ENCODE assay signal across 13 cellular contexts in the genomic region with DNA sequence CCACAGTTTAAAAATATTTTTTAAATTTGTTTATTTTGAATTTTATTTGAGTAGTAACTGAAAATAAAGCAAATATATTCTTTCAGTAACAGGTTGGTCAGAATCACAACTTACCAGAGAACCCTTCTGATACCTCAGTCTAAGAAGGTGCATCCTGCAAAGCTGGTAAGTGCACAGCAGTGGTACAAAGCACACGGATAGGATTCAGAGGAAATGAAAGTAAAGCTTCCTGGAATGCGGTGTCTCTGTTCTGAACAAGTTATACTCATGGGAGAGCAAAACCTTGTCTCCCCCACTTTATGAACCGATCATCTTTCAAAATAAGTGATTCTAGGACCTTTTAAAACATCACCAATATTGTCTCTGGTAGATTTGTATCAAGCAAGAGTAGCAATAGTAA.
A peak's percentile ranks its signal among the peaks of the same experiment; 100 is the strongest.
DNase-seq lines count a peak whose midpoint lies in the region; ATAC-seq, FAIRE-seq and TF ChIP-seq lines count a peak whose summit lies in the region.
"Had no signal": no experiment of that assay in that cellular context is flagged by ENCODE, and none has a peak within 500 bp of the region (broad histone marks: within the 10 kb centered on the region; RNA-seq: fewer than 3 reads in every experiment).

No MANE protein-coding gene starts in this region.

- no peak overlapping the region for H4K5ac ChIP-seq in H9 (ENCODE audit: insufficient read length, low read depth, low read length)

- in situ Hi-C loops in ACHN (cut with HindIII; ENCODE audit: low pct_ligation_motif_present, low pct_unique_long_range_greater_than_20kb, low sequenced_read_pairs) (no loop called here), astrocyte of the cerebellum (cut with HindIII; ENCODE audit: low sequenced_read_pairs) (no loop called here)

- dilution Hi-C loops in keratinocyte (cut with MboI; ENCODE audit: extremely low pct_ligation_motif_present, low sequenced_read_pairs) = no loop called here

- H3K9ac ChIP-seq in keratinocyte (ENCODE audit: control insufficient read depth, extremely low read depth, insufficient read depth, low read length) (no peak overlapping the region), H9 (ENCODE audit: extremely low read depth, insufficient read length, low read length) (no peak overlapping the region)

- CTCF ChIA-PET in activated CD8-positive, alpha-beta memory T cell treated with anti-CD3 and anti-CD28 coated beads, Interleukin-2, amount 10 ng/mL, durations not matched to agents 7 days and 5 days (lab: Charles Lee) = no interaction called here

- no peaks in the 10 kb centered on the region for H3K9me1 ChIP-seq in keratinocyte (ENCODE audit: control insufficient read depth, extremely low read depth, insufficient read depth, low read length)

- no peaks in the 10 kb centered on the region for H3K9me3 ChIP-seq in keratinocyte (ENCODE audit: control insufficient read depth, low read depth, low read length)
- H3K9me3 ChIP-seq in H9 (ENCODE audit: control insufficient read depth, low read depth, low read length) = no peaks in the 10 kb centered on the region
- H3K9me3 ChIP-seq in ascending aorta = no peaks in the 10 kb centered on the region

- DNase-seq in ACHN = peak; percentile 58
- DNase-seq in HFF-Myc (ENCODE audit: extremely low read depth, low read depth) = no peak
- peak; percentile 6 for DNase-seq in astrocyte of the cerebellum (ENCODE audit: low read depth)
- no peak for DNase-seq in keratinocyte (ENCODE audit: low read depth, low spot score)
- no peak for DNase-seq in effector CD4-positive, alpha-beta T cell
- DNase-seq in activated CD8-positive, alpha-beta memory T cell treated with anti-CD3 and anti-CD28 coated beads, Interleukin-2, amount 10 ng/mL, durations not matched to agents 7 days and 5 days = no peak
- no peak for DNase-seq in H9
- no peak for DNase-seq in ascending aorta (ENCODE audit: low spot score in 2 of 2)
- DNase-seq: activated CD4-positive, alpha-beta T cell treated with anti-CD3 and anti-CD28 coated beads, Interleukin-2, amount 50 U/mL, for 4 hours; NCI-H524 treated with DMSO at 0.1 percent for 48 hours; T-helper 1 cell had no signal

- intact Hi-C loops in ascending aorta (cut with DNase I) = no loop called here

- no peak overlapping the region for H4K91ac ChIP-seq in H9 (ENCODE audit: insufficient read length, low read depth, low read length)

- H3K27me3 Mint-ChIP-seq in activated CD8-positive, alpha-beta memory T cell treated with anti-CD3 and anti-CD28 coated beads, Interleukin-2, amount 10 ng/mL, durations not matched to agents 7 days and 5 days = no peaks in the 10 kb centered on the region
- no peaks in the 10 kb centered on the region for H3K27me3 Mint-ChIP-seq in H9 (ENCODE audit: low read depth)

- no peaks in the 10 kb centered on the region for H3K36me3 ChIP-seq in keratinocyte (ENCODE audit: control insufficient read depth in 2 of 2, extremely low read depth in 1 of 2, insufficient read depth in 2 of 2, low read length in 2 of 2)
- H3K36me3 ChIP-seq in ascending aorta = no peaks in the 10 kb centered on the region

- no peaks in the 10 kb centered on the region for H3K36me3 Mint-ChIP-seq in activated CD8-positive, alpha-beta memory T cell treated with anti-CD3 and anti-CD28 coated beads, Interleukin-2, amount 10 ng/mL, durations not matched to agents 7 days and 5 days
- H3K36me3 Mint-ChIP-seq in H9 (ENCODE audit: insufficient read depth in 1 of 3, low read depth in 3 of 3) = no peaks in the 10 kb centered on the region; a peak in 1 of 7 replicates
- H3K36me3 Mint-ChIP-seq: activated naive CD8-positive, alpha-beta T cell; CD14-positive monocyte had no signal

- no peak for ATAC-seq in activated CD8-positive, alpha-beta memory T cell treated with anti-CD3 and anti-CD28 coated beads, Interleukin-2, amount 10 ng/mL, durations not matched to agents 7 days and 5 days

- no peak overlapping the region for H2BK12ac ChIP-seq in H9 (ENCODE audit: insufficient read length, low read depth, low read length)

- H2AK5ac ChIP-seq in H9 (ENCODE audit: insufficient read length, low read length) = no peak overlapping the region

- TF ChIP-seq CTCF in HFF-Myc (IDR thresholded peaks at IDR 0.05; ENCODE audit: low read depth, low read length, missing control alignments) = no peak
- no peak for TF ChIP-seq CTCF in astrocyte of the cerebellum (IDR thresholded peaks at IDR 0.05; ENCODE audit: low read depth, low read length, missing control alignments)
- no peak for TF ChIP-seq CTCF in keratinocyte (optimal IDR thresholded peaks at IDR 0.05 in 1 of 3, IDR thresholded peaks at IDR 0.05 in 1 of 3, conservative IDR thresholded peaks at IDR 0.05 in 1 of 3; ENCODE audit: extremely low read depth in 1 of 3, insufficient read depth in 2 of 3, low read length in 3 of 3)
- TF ChIP-seq CTCF in H9 (conservative IDR thresholded peaks at IDR 0.05) = no peak
- TF ChIP-seq CTCF in ascending aorta (IDR thresholded peaks at IDR 0.05) = no peak

- H3K4me1 ChIP-seq in keratinocyte (ENCODE audit: control insufficient read depth, extremely low read depth, insufficient read depth, low read length) = peaks cover 5% of the 10 kb centered on the region
- no peaks in the 10 kb centered on the region for H3K4me1 ChIP-seq in H9 (ENCODE audit: insufficient read depth, low read length)
- no peaks in the 10 kb centered on the region for H3K4me1 ChIP-seq in ascending aorta

- H3K27ac Mint-ChIP-seq in activated CD8-positive, alpha-beta memory T cell treated with anti-CD3 and anti-CD28 coated beads, Interleukin-2, amount 10 ng/mL, durations not matched to agents 7 days and 5 days = no peak overlapping the region
- 0 out of 7 replicates have a peak overlapping the region, but pooled peaks of 1 of the 3 experiments have one; percentile 18 for H3K27ac Mint-ChIP-seq in H9
- H3K27ac Mint-ChIP-seq: activated naive CD8-positive, alpha-beta T cell; CD14-positive monocyte had no signal

- no peak overlapping the region for H2BK120ac ChIP-seq in H9 (ENCODE audit: low read depth, low read length, poor library complexity, severe bottlenecking)

- no peak overlapping the region for H2BK5ac ChIP-seq in H9 (ENCODE audit: insufficient read length, low read length)

- H3K4ac ChIP-seq in H9 (ENCODE audit: low read depth, low read length) = no peak overlapping the region

- no peak overlapping the region for H3K56ac ChIP-seq in H9 (ENCODE audit: insufficient read length, low read depth, low read length)

- no peak overlapping the region for H3K18ac ChIP-seq in H9 (ENCODE audit: insufficient read length, low read depth, low read length)

- H3K79me1 ChIP-seq in H9 (ENCODE audit: insufficient read depth, low read depth, low read length, poor library complexity, severe bottlenecking) = no peaks in the 10 kb centered on the region

- no peak overlapping the region for H3K23ac ChIP-seq in H9 (ENCODE audit: insufficient read length, low read depth, low read length)

- no peaks in the 10 kb centered on the region for H4K20me1 ChIP-seq in keratinocyte (ENCODE audit: control insufficient read depth, extremely low read depth, insufficient read depth, low read length)
- no peaks in the 10 kb centered on the region for H4K20me1 ChIP-seq in H9 (ENCODE audit: control insufficient read depth, insufficient read depth, insufficient read length)

- no peak overlapping the region for H3T11ph ChIP-seq in H9 (ENCODE audit: low read length)

- H3K4me3 Mint-ChIP-seq in activated CD8-positive, alpha-beta memory T cell treated with anti-CD3 and anti-CD28 coated beads, Interleukin-2, amount 10 ng/mL, durations not matched to agents 7 days and 5 days = no peak overlapping the region
- H3K4me3 Mint-ChIP-seq in H9 = no peak overlapping the region
- H3K4me3 Mint-ChIP-seq: activated naive CD8-positive, alpha-beta T cell; CD14-positive monocyte had no signal

- peak overlapping the region; percentile 16 for H3K4me3 ChIP-seq in HFF-Myc (replicated peaks; ENCODE audit: low read depth, low read length)
- H3K4me3 ChIP-seq in astrocyte of the cerebellum (ENCODE audit: low read depth, low read length) = peak overlapping the region; percentile 14
- H3K4me3 ChIP-seq in keratinocyte (ENCODE audit: control insufficient read depth in 2 of 3, extremely low read depth in 1 of 3, insufficient read depth in 2 of 3, low read depth in 1 of 3, low read length in 3 of 3) = peak overlapping the region in 1 of 3 experiments; percentile 2
- H3K4me3 ChIP-seq in ascending aorta = no peak overlapping the region

- no peaks in the 10 kb centered on the region for H3K79me2 ChIP-seq in keratinocyte (ENCODE audit: control insufficient read depth, insufficient read depth, low read length)
- H3K79me2 ChIP-seq in H9 (ENCODE audit: insufficient read depth, low read length) = no peaks in the 10 kb centered on the region

- no peaks in the 10 kb centered on the region for H3K4me1 Mint-ChIP-seq in activated CD8-positive, alpha-beta memory T cell treated with anti-CD3 and anti-CD28 coated beads, Interleukin-2, amount 10 ng/mL, durations not matched to agents 7 days and 5 days
- H3K4me1 Mint-ChIP-seq in H9 = no peaks in the 10 kb centered on the region
- H3K4me1 Mint-ChIP-seq: CD14-positive monocyte had no signal

- no CpG with 5 or more reads among the region's 3 CpGs for WGBS in H9 (ENCODE audit: extremely low coverage, insufficient read length, low lambda C conversion rate)

- H3K14ac ChIP-seq in H9 (ENCODE audit: insufficient read depth, low read length) = no peak overlapping the region

- H3K4me2 ChIP-seq in keratinocyte (ENCODE audit: control insufficient read depth, extremely low read depth, insufficient read depth, low read depth, low read length) = peak overlapping the region; percentile 29
- no peak overlapping the region for H3K4me2 ChIP-seq in H9 (ENCODE audit: insufficient read depth, insufficient read length, low read length)

- H3K27me3 ChIP-seq in keratinocyte (ENCODE audit: control insufficient read depth, extremely low read depth, insufficient read depth, low read length) (no peaks in the 10 kb centered on the region), H9 (ENCODE audit: insufficient read depth, low read length) (no peaks in the 10 kb centered on the region), ascending aorta (no peaks in the 10 kb centered on the region)

- H3K27ac ChIP-seq in keratinocyte (ENCODE audit: control insufficient read depth, insufficient read depth, low read length) (no peak overlapping the region), H9 (ENCODE audit: insufficient read length, low read depth, low read length) (no peak overlapping the region), ascending aorta (no peak overlapping the region)

- H2BK20ac ChIP-seq in H9 (ENCODE audit: low read depth, low read length, poor library complexity, severe bottlenecking) = no peak overlapping the region

- peak; percentile 26 for FAIRE-seq in keratinocyte (lab: Jason Lieb, UNC)

- peaks cover 4% of the 10 kb centered on the region for H3K9me3 Mint-ChIP-seq in activated CD8-positive, alpha-beta memory T cell treated with anti-CD3 and anti-CD28 coated beads, Interleukin-2, amount 10 ng/mL, durations not matched to agents 7 days and 5 days (ENCODE audit: low read depth)
- peaks cover 0 to 2% of the 10 kb centered on the region in 2 experiments; a peak in 1 of 5 replicates for H3K9me3 Mint-ChIP-seq in H9

- no peak overlapping the region for H2BK15ac ChIP-seq in H9 (ENCODE audit: low read depth, low read length)

- H4K8ac ChIP-seq in H9 (replicated peaks; ENCODE audit: insufficient read length, low read depth, low read length) = no peak overlapping the region

- H3K23me2 ChIP-seq in H9 (ENCODE audit: insufficient read length, low read depth, low read length, poor library complexity, severe bottlenecking) = no peaks in the 10 kb centered on the region

- peak overlapping the region; percentile 86 for H2AFZ ChIP-seq in keratinocyte (ENCODE audit: control insufficient read depth, low read length)
- no peak overlapping the region for H2AFZ ChIP-seq in H9 (ENCODE audit: low read length)

Comparison
In these comparisons a context has a peak if more than half of its experiments do, and no peak if none do; other contexts are left out.
1. DNase-seq: peak in ACHN (single experiment) and astrocyte of the cerebellum (single experiment); none in HFF-Myc (single experiment), keratinocyte (single experiment), effector CD4-positive, alpha-beta T cell (single experiment), activated CD8-positive, alpha-beta memory T cell treated with anti-CD3 and anti-CD28 coated beads, Interleukin-2, amount 10 ng/mL, durations not matched to agents 7 days and 5 days (single experiment), H9 (single experiment) and ascending aorta (0 of 2).
2. H3K4me3 ChIP-seq: peak in HFF-Myc (single experiment) and astrocyte of the cerebellum (single experiment); none in ascending aorta (0 of 2).